Comparison of ENCODE assay signal across 18 cellular contexts in the genomic region with DNA sequence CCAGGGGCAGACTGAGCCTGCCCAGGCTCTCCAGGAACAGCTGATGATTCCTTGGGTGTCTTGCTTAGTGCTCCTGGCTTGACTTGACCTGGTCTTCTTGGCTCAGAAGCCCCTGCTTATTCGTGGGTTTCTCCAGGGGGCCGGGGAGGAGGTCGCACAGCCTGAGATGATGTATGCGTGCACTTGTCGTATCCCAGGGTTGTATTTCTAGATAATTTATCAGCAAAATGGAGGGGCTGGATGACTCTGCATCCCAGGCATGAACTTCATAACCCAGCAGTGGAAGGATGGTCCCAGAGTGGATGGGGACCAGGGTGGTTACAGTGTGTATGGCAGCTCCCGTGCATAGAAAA.
"Had no signal": no experiment of that assay in that cellular context is flagged by ENCODE, and none has a peak within 500 bp of the region (broad histone marks: within the 10 kb centered on the region; RNA-seq: fewer than 3 reads in every experiment).

No MANE protein-coding gene starts in this region.

- H3K27ac Mint-ChIP-seq: activated CD4-positive, alpha-beta T cell treated with anti-CD3 and anti-CD28 coated beads, Interleukin-2, amount 10 ng/mL, durations not matched to agents 24 days and 14 days; activated CD8-positive, alpha-beta T cell treated with anti-CD3 and anti-CD28 coated beads, Interleukin-2, amount 10 ng/mL, durations not matched to agents 7 days and 5 days; activated T-cell treated with anti-CD3 and anti-CD28 coated beads, Interleukin-2, amount 50 U/mL, for 24 hours; immature natural killer cell; natural killer cell had no signal

- ATAC-seq: activated CD8-positive, alpha-beta T cell treated with anti-CD3 and anti-CD28 coated beads, Interleukin-2, amount 10 ng/mL, durations not matched to agents 7 days and 5 days; heart right ventricle; natural killer cell had no signal

- H3K36me3 Mint-ChIP-seq: immature natural killer cell, natural killer cell had no signal

- H3K4me1 Mint-ChIP-seq: activated CD4-positive, alpha-beta T cell treated with anti-CD3 and anti-CD28 coated beads, Interleukin-2, amount 10 ng/mL, durations not matched to agents 24 days and 14 days; central memory CD8-positive, alpha-beta T cell; immature natural killer cell; natural killer cell had no signal

- H3K4me3 ChIP-seq: coronary artery, heart right ventricle, mucosa of descending colon, ovary, tibial nerve had no signal

- H3K36me3 ChIP-seq: ovary had no signal

- H3K9me3 ChIP-seq: heart right ventricle, mucosa of descending colon, ovary, tibial nerve had no signal

- H3K27me3 ChIP-seq: heart right ventricle, ovary, tibial nerve had no signal

- H3K4me3 Mint-ChIP-seq: activated CD4-positive, alpha-beta T cell treated with anti-CD3 and anti-CD28 coated beads, Interleukin-2, amount 10 ng/mL, durations not matched to agents 24 days and 14 days; activated CD8-positive, alpha-beta T cell treated with anti-CD3 and anti-CD28 coated beads, Interleukin-2, amount 10 ng/mL, durations not matched to agents 7 days and 5 days; activated T-cell treated with anti-CD3 and anti-CD28 coated beads, Interleukin-2, amount 50 U/mL, for 24 hours; central memory CD8-positive, alpha-beta T cell; immature natural killer cell; natural killer cell had no signal

- DNase-seq: activated CD4-positive, alpha-beta T cell treated with anti-CD3 and anti-CD28 coated beads, Interleukin-2, amount 10 ng/mL, durations not matched to agents 24 days and 14 days; activated CD8-positive, alpha-beta T cell treated with anti-CD3 and anti-CD28 coated beads, Interleukin-2, amount 10 ng/mL, durations not matched to agents 7 days and 5 days; activated naive CD4-positive, alpha-beta T cell treated with anti-CD3 and anti-CD28 coated beads, Interleukin-2, amount 50 U/mL, for 16 hours; activated T-cell treated with anti-CD3 and anti-CD28 coated beads, Interleukin-2, amount 50 U/mL, for 24 hours; heart right ventricle; immature natural killer cell; mesenchymal stem cell; natural killer cell; ovary; stimulated activated CD4-positive, alpha-beta T cell treated with anti-CD3 and anti-CD28 coated beads, Interleukin-12 subunit alpha, Interleukin-12 subunit beta, amount 100 ng/mL, for 4 hours; stimulated activated CD4-positive, alpha-beta T cell treated with anti-CD3 and anti-CD28 coated beads, Interleukin-1b, Interleukin-23, amount 100 ng/mL, for 48 hours; stimulated activated CD8-positive, alpha-beta memory T cell treated with anti-CD3 and anti-CD28 coated beads, Interleukin-4, amount 100 ng/mL, for 48 hours; stimulated activated naive CD4-positive, alpha-beta T cell; T1000 had no signal

- H3K27ac ChIP-seq: coronary artery, ovary had no signal

- H3K9me3 Mint-ChIP-seq: activated CD4-positive, alpha-beta T cell treated with anti-CD3 and anti-CD28 coated beads, Interleukin-2, amount 10 ng/mL, durations not matched to agents 24 days and 14 days; activated T-cell treated with anti-CD3 and anti-CD28 coated beads, Interleukin-2, amount 50 U/mL, for 24 hours; central memory CD8-positive, alpha-beta T cell; immature natural killer cell; natural killer cell had no signal

- H3K27me3 Mint-ChIP-seq: activated CD4-positive, alpha-beta T cell treated with anti-CD3 and anti-CD28 coated beads, Interleukin-2, amount 10 ng/mL, durations not matched to agents 24 days and 14 days; activated T-cell treated with anti-CD3 and anti-CD28 coated beads, Interleukin-2, amount 50 U/mL, for 24 hours; central memory CD8-positive, alpha-beta T cell had no signal
